10 cellular contexts compared by ENCODE assay signal in the genomic region with DNA sequence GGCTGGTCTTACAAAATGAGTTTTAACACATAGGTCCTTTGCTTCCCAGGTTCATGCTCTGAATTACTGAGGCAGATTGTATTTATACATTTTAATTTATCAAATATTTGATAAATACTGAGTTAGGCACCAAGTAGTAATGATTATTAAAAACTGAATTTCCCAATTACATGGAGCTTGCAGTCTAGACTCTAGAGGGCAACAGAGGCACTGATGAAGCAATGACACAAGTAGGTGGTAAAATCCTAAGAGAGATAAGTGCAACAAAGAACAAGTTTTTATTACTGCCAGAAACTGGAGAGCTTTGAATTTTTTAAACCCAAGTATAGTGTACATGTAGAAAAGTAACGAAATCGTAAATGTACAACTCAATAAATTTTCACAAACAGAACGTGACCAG.
A peak's percentile ranks its signal among the peaks of the same experiment; 100 is the strongest.
DNase-seq lines count a peak whose midpoint lies in the region; ATAC-seq, FAIRE-seq and TF ChIP-seq lines count a peak whose summit lies in the region.
"Had no signal": no experiment of that assay in that cellular context is flagged by ENCODE, and none has a peak within 500 bp of the region (broad histone marks: within the 10 kb centered on the region; RNA-seq: fewer than 3 reads in every experiment).

No MANE protein-coding gene starts in this region.

- no peaks in the 10 kb centered on the region for H3K9me3 ChIP-seq in heart left ventricle

- no peak overlapping the region for H3K4me3 ChIP-seq in heart left ventricle

- no peak for DNase-seq in GM13977 (ENCODE audit: low spot score)
- no peak for DNase-seq in heart left ventricle
- DNase-seq in sciatic nerve (ENCODE audit: low spot score) = no peak
- no peak for DNase-seq in GM12891 (ENCODE audit: insufficient read length, low spot score)
- DNase-seq in activated CD4-positive, alpha-beta T cell treated with anti-CD3 and anti-CD28 coated beads, Interleukin-2, amount 50 U/mL, for 1 hour = no peak
- no peak for DNase-seq in activated T-cell treated with anti-CD3 and anti-CD28 coated beads for 4 hours
- DNase-seq: activated naive CD8-positive, alpha-beta T cell treated with anti-CD3 and anti-CD28 coated beads, Interleukin-2, amount 10 ng/mL, durations not matched to agents 7 days and 5 days had no signal

- in situ Hi-C loops in GM13977 (cut with MboI; ENCODE audit: low pct_unique_long_range_greater_than_20kb, low sequenced_read_pairs, unreplicated experiment) = no loop called here

- no peak for FAIRE-seq in GM12891 (lab: Jason Lieb, UNC)
- FAIRE-seq: keratinocyte had no signal

- H3K4me1 ChIP-seq in heart left ventricle = no peaks in the 10 kb centered on the region

- ATAC-seq in heart left ventricle (peak in 1 of 4 donors; percentile 61), sciatic nerve (peak; percentile 80), GM21390 (IDR thresholded peaks at IDR 0.05; ENCODE audit: unreplicated experiment) (no peak)

- WGBS in heart left ventricle, 4 donors = 82 to 91% (median 82%) methylated on average over 3 of the region's 3 CpGs

- H3K27ac ChIP-seq in VCaP (no peak overlapping the region), heart left ventricle (no peak overlapping the region)

- H3K36me3 ChIP-seq in heart left ventricle = no peaks in the 10 kb centered on the region

- TF ChIP-seq CTCF in GM13977 (IDR thresholded peaks at IDR 0.05; ENCODE audit: extremely low read depth, insufficient read depth, missing control alignments) (peak; percentile 18), VCaP (conservative IDR thresholded peaks at IDR 0.05) (peak; percentile 75), heart left ventricle (IDR thresholded peaks at IDR 0.05) (peak; percentile 33 to 69 (median 60))

- intact Hi-C loops in heart left ventricle (cut with DNase I) = loop anchor here in 8 of 10 donors (5.0 to 10.0 kb wide), 4 partner anchors 247 to 573 kb away; partner anchors contain the start of gene RARB (in 1 of the 8)
- intact Hi-C loops in sciatic nerve (cut with DNase I) = no loop called here

- no peak for TF ChIP-seq POLR2A in heart left ventricle (IDR thresholded peaks at IDR 0.05)
- no peak for TF ChIP-seq POLR2A in GM12891 (IDR thresholded peaks at IDR 0.05; ENCODE audit: low read depth, low read length)

- no peaks in the 10 kb centered on the region for H3K27me3 ChIP-seq in heart left ventricle

TF ChIP-seq in GM12891, 5 proteins besides CTCF, POLR2A, EP300 and RAD21:
- TF ChIP-seq PAX5 (IDR thresholded peaks at IDR 0.05; ENCODE audit: insufficient read depth, low read length, severe bottlenecking) (no peak), POLR2AphosphoS5 (IDR thresholded peaks at IDR 0.05; ENCODE audit: low read depth, low read length) (no peak), POU2F2 (IDR thresholded peaks at IDR 0.05; ENCODE audit: low read depth, low read length) (no peak), SPI1 (IDR thresholded peaks at IDR 0.05; ENCODE audit: low read depth, low read length) (no peak), TAF1 (IDR thresholded peaks at IDR 0.05; ENCODE audit: low read depth, low read length) (no peak)

Comparison
In these comparisons a context has a peak if more than half of its experiments do, and no peak if none do; other contexts are left out.
1. CTCF ChIP-seq: peak in every context shown above with its lines; median percentile 75 in VCaP; 60 in heart left ventricle; 18 in GM13977.